Comparison of ENCODE assay signal across 1 cellular context in the genomic region with DNA sequence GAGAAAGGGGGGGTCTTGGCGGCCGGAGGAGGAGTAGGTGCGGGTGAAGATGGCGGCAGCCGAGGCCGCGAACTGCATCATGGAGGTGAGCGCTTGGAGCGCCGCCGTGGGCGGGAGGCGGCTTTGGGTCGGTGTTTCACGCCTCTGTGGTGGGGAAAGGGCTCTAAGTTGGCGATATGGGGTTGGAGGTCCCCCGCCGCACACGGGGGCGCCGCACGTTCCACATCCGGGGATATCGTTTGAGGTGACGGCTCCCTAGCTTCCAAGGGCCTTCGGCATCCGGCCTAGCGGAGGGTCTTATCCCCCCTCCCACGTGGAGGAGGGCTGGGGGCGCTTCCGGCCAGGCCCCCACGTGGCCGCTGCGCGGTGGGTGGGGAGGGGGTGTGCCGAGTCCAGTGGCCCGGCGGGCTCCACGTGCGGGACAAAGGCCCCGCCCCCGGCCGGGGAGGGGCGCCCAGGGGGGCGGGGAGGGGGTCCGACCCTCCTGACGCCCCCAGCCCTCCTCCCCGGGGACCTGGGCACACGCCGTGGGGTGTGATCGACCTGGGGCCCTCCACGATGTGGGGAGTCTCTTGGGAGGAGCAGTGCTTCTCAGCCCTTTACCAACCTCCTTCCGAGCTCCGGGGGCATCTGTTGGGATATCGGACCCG.
A peak's percentile ranks its signal among the peaks of the same experiment; 100 is the strongest.
TF ChIP-seq lines count a peak whose summit lies in the region.

A gene (plus strand): TSS at position 40 of the 650 bp plus-strand sequence. CDS start 10 bp downstream, at position 50.

TF ChIP-seq in GM12878, 131 proteins besides CTCF, POLR2A, EP300 and RAD21 (continued from another document):
- TF ChIP-seq, protein P1, sequence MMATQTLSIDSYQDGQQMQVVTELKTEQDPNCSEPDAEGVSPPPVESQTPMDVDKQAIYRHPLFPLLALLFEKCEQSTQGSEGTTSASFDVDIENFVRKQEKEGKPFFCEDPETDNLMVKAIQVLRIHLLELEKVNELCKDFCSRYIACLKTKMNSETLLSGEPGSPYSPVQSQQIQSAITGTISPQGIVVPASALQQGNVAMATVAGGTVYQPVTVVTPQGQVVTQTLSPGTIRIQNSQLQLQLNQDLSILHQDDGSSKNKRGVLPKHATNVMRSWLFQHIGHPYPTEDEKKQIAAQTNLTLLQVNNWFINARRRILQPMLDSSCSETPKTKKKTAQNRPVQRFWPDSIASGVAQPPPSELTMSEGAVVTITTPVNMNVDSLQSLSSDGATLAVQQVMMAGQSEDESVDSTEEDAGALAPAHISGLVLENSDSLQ (IDR thresholded peaks at IDR 0.05), result no peak
- peak; percentile 83 for TF ChIP-seq TAF1 (IDR thresholded peaks at IDR 0.05; ENCODE audit: borderline replicate concordance, low read depth, low read length)
- peak; percentile 96 for TF ChIP-seq LARP7 (IDR thresholded peaks at IDR 0.05)
- TF ChIP-seq CHD1 (IDR thresholded peaks at IDR 0.05; ENCODE audit: low read depth, low read length), result peak; percentile 91; the same call in 1 of the 2 replicates
- TF ChIP-seq IRF4 (IDR thresholded peaks at IDR 0.05; ENCODE audit: low read depth, low read length), result no peak
- TF ChIP-seq RCOR1 (conservative IDR thresholded peaks at IDR 0.05; ENCODE audit: low read depth, low read length), result peak; percentile 0; the same call in 1 of the 2 replicates
- TF ChIP-seq NBN (IDR thresholded peaks at IDR 0.05), result no peak; the same call in 1 of the 2 replicates
- no peak for TF ChIP-seq GABPA (IDR thresholded peaks at IDR 0.05; ENCODE audit: low read depth)
- TF ChIP-seq, protein P2, sequence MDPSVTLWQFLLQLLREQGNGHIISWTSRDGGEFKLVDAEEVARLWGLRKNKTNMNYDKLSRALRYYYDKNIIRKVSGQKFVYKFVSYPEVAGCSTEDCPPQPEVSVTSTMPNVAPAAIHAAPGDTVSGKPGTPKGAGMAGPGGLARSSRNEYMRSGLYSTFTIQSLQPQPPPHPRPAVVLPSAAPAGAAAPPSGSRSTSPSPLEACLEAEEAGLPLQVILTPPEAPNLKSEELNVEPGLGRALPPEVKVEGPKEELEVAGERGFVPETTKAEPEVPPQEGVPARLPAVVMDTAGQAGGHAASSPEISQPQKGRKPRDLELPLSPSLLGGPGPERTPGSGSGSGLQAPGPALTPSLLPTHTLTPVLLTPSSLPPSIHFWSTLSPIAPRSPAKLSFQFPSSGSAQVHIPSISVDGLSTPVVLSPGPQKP (IDR thresholded peaks at IDR 0.05; ENCODE audit: low read depth, low read length), result no peak
- no peak for TF ChIP-seq ZNF622 (IDR thresholded peaks at IDR 0.05)
- peak; percentile 26; the same call in 1 of the 2 replicates for TF ChIP-seq FOXK2 (IDR thresholded peaks at IDR 0.05)
- TF ChIP-seq SUZ12 (IDR thresholded peaks at IDR 0.05; ENCODE audit: unreplicated experiment), result no peak
- no peak for TF ChIP-seq ZNF24 (IDR thresholded peaks at IDR 0.05)
- TF ChIP-seq, protein P3, sequence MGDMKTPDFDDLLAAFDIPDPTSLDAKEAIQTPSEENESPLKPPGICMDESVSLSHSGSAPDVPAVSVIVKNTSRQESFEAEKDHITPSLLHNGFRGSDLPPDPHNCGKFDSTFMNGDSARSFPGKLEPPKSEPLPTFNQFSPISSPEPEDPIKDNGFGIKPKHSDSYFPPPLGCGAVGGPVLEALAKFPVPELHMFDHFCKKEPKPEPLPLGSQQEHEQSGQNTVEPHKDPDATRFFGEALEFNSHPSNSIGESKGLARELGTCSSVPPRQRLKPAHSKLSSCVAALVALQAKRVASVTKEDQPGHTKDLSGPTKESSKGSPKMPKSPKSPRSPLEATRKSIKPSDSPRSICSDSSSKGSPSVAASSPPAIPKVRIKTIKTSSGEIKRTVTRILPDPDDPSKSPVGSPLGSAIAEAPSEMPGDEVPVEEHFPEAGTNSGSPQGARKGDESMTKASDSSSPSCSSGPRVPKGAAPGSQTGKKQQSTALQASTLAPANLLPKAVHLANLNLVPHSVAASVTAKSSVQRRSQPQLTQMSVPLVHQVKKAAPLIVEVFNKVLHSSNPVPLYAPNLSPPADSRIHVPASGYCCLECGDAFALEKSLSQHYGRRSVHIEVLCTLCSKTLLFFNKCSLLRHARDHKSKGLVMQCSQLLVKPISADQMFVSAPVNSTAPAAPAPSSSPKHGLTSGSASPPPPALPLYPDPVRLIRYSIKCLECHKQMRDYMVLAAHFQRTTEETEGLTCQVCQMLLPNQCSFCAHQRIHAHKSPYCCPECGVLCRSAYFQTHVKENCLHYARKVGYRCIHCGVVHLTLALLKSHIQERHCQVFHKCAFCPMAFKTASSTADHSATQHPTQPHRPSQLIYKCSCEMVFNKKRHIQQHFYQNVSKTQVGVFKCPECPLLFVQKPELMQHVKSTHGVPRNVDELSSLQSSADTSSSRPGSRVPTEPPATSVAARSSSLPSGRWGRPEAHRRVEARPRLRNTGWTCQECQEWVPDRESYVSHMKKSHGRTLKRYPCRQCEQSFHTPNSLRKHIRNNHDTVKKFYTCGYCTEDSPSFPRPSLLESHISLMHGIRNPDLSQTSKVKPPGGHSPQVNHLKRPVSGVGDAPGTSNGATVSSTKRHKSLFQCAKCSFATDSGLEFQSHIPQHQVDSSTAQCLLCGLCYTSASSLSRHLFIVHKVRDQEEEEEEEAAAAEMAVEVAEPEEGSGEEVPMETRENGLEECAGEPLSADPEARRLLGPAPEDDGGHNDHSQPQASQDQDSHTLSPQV (IDR thresholded peaks at IDR 0.05), result no peak
- TF ChIP-seq SP1 (IDR thresholded peaks at IDR 0.05; ENCODE audit: low read depth, low read length), result no peak
- TF ChIP-seq RELA (IDR thresholded peaks at IDR 0.05; ENCODE audit: borderline replicate concordance, partially characterized antibody), result no peak
- no peak for TF ChIP-seq NFXL1 (IDR thresholded peaks at IDR 0.05; ENCODE audit: borderline replicate concordance)
- peak; percentile 79 to 90; a peak in 3 of 4 replicates for TF ChIP-seq BHLHE40 (IDR thresholded peaks at IDR 0.05; ENCODE audit: borderline replicate concordance in 1 of 2, low read depth in 2 of 2, low read length in 1 of 2)
- no peak for TF ChIP-seq JUNB (IDR thresholded peaks at IDR 0.05)
- no peak for TF ChIP-seq SMAD1 (IDR thresholded peaks at IDR 0.05; ENCODE audit: low read depth, partially characterized antibody)
- TF ChIP-seq POLR2AphosphoS5 (IDR thresholded peaks at IDR 0.05; ENCODE audit: low read length), result peak; percentile 96
- TF ChIP-seq NRF1 (conservative IDR thresholded peaks at IDR 0.05; ENCODE audit: low read depth, low read length), result no peak
- peak; percentile 75; the same call in 1 of the 2 replicates for TF ChIP-seq BACH1 (IDR thresholded peaks at IDR 0.05; ENCODE audit: borderline replicate concordance)
- TF ChIP-seq EZH2 (IDR thresholded peaks at IDR 0.05; ENCODE audit: borderline replicate concordance, control insufficient read depth, low read depth, low read length), result no peak
- TF ChIP-seq ZNF384 (IDR thresholded peaks at IDR 0.05; ENCODE audit: borderline replicate concordance, low read depth, low read length), result no peak
- TF ChIP-seq, protein P4, sequence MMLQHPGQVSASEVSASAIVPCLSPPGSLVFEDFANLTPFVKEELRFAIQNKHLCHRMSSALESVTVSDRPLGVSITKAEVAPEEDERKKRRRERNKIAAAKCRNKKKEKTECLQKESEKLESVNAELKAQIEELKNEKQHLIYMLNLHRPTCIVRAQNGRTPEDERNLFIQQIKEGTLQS (IDR thresholded peaks at IDR 0.05; ENCODE audit: borderline replicate concordance, extremely low read depth, low read depth, low read length), result no peak; the same call in 1 of the 2 replicates
- 0 out of 2 replicates have a peak, but pooled peaks have one; percentile 59 for TF ChIP-seq POLR2AphosphoS2 (IDR thresholded peaks at IDR 0.05; ENCODE audit: low read depth, low read length)
- TF ChIP-seq SPI1 (IDR thresholded peaks at IDR 0.05; ENCODE audit: borderline replicate concordance, insufficient read depth, low read depth, low read length), result no peak
- TF ChIP-seq, protein P5, sequence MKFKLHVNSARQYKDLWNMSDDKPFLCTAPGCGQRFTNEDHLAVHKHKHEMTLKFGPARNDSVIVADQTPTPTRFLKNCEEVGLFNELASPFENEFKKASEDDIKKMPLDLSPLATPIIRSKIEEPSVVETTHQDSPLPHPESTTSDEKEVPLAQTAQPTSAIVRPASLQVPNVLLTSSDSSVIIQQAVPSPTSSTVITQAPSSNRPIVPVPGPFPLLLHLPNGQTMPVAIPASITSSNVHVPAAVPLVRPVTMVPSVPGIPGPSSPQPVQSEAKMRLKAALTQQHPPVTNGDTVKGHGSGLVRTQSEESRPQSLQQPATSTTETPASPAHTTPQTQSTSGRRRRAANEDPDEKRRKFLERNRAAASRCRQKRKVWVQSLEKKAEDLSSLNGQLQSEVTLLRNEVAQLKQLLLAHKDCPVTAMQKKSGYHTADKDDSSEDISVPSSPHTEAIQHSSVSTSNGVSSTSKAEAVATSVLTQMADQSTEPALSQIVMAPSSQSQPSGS (IDR thresholded peaks at IDR 0.05; ENCODE audit: low read length), result no peak
- TF ChIP-seq, protein P6, sequence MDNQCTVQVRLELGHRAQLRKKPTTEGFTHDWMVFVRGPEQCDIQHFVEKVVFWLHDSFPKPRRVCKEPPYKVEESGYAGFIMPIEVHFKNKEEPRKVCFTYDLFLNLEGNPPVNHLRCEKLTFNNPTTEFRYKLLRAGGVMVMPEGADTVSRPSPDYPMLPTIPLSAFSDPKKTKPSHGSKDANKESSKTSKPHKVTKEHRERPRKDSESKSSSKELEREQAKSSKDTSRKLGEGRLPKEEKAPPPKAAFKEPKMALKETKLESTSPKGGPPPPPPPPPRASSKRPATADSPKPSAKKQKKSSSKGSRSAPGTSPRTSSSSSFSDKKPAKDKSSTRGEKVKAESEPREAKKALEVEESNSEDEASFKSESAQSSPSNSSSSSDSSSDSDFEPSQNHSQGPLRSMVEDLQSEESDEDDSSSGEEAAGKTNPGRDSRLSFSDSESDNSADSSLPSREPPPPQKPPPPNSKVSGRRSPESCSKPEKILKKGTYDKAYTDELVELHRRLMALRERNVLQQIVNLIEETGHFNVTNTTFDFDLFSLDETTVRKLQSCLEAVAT (IDR thresholded peaks at IDR 0.05), result peak; percentile 87
- TF ChIP-seq BRCA1 (IDR thresholded peaks at IDR 0.05; ENCODE audit: low read depth, low read length), result no peak
- TF ChIP-seq, protein P7, sequence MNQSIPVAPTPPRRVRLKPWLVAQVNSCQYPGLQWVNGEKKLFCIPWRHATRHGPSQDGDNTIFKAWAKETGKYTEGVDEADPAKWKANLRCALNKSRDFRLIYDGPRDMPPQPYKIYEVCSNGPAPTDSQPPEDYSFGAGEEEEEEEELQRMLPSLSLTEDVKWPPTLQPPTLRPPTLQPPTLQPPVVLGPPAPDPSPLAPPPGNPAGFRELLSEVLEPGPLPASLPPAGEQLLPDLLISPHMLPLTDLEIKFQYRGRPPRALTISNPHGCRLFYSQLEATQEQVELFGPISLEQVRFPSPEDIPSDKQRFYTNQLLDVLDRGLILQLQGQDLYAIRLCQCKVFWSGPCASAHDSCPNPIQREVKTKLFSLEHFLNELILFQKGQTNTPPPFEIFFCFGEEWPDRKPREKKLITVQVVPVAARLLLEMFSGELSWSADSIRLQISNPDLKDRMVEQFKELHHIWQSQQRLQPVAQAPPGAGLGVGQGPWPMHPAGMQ (IDR thresholded peaks at IDR 0.05; ENCODE audit: borderline replicate concordance), result no peak
- 0 out of 2 replicates have a peak, but pooled peaks have one; percentile 28 for TF ChIP-seq MTA2 (IDR thresholded peaks at IDR 0.05; ENCODE audit: low read depth)
- TF ChIP-seq PML (IDR thresholded peaks at IDR 0.05; ENCODE audit: low read length), result no peak; the same call in 1 of the 2 replicates
- TF ChIP-seq HCFC1 (IDR thresholded peaks at IDR 0.05; ENCODE audit: low read length), result no peak
- TF ChIP-seq, protein P8, sequence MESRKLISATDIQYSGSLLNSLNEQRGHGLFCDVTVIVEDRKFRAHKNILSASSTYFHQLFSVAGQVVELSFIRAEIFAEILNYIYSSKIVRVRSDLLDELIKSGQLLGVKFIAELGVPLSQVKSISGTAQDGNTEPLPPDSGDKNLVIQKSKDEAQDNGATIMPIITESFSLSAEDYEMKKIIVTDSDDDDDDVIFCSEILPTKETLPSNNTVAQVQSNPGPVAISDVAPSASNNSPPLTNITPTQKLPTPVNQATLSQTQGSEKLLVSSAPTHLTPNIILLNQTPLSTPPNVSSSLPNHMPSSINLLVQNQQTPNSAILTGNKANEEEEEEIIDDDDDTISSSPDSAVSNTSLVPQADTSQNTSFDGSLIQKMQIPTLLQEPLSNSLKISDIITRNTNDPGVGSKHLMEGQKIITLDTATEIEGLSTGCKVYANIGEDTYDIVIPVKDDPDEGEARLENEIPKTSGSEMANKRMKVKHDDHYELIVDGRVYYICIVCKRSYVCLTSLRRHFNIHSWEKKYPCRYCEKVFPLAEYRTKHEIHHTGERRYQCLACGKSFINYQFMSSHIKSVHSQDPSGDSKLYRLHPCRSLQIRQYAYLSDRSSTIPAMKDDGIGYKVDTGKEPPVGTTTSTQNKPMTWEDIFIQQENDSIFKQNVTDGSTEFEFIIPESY (IDR thresholded peaks at IDR 0.05), result no peak
- 0 out of 4 replicates have a peak, but pooled peaks of 1 of the 2 experiments have one; percentile 3 for TF ChIP-seq SRF (IDR thresholded peaks at IDR 0.05; ENCODE audit: low read depth in 2 of 2, low read length in 2 of 2)
- no peak for TF ChIP-seq NFYA (IDR thresholded peaks at IDR 0.05; ENCODE audit: borderline replicate concordance, low read depth, low read length)
- no peak for TF ChIP-seq CBX3 (IDR thresholded peaks at IDR 0.05; ENCODE audit: borderline replicate concordance, low read depth)
- no peak for TF ChIP-seq STAT3 (IDR thresholded peaks at IDR 0.05; ENCODE audit: low read depth, low read length)
- TF ChIP-seq IKZF2 (IDR thresholded peaks at IDR 0.05), result peak in 1 of 2 experiments; percentile 57; a peak in 2 of 4 replicates
- no peak for TF ChIP-seq SUPT20H (IDR thresholded peaks at IDR 0.05; ENCODE audit: borderline replicate concordance, control insufficient read depth, low read depth, low read length)
- TF ChIP-seq, protein P9, sequence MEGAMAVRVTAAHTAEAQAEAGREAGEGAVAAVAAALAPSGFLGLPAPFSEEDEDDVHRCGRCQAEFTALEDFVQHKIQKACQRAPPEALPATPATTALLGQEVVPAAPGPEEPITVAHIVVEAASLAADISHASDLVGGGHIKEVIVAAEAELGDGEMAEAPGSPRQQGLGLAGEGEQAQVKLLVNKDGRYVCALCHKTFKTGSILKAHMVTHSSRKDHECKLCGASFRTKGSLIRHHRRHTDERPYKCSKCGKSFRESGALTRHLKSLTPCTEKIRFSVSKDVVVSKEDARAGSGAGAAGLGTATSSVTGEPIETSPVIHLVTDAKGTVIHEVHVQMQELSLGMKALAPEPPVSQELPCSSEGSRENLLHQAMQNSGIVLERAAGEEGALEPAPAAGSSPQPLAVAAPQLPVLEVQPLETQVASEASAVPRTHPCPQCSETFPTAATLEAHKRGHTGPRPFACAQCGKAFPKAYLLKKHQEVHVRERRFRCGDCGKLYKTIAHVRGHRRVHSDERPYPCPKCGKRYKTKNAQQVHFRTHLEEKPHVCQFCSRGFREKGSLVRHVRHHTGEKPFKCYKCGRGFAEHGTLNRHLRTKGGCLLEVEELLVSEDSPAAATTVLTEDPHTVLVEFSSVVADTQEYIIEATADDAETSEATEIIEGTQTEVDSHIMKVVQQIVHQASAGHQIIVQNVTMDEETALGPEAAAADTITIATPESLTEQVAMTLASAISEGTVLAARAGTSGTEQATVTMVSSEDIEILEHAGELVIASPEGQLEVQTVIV (IDR thresholded peaks at IDR 0.05; ENCODE audit: borderline replicate concordance, partially characterized antibody), result no peak
- TF ChIP-seq MXI1 (IDR thresholded peaks at IDR 0.05; ENCODE audit: low read depth, low read length), result peak; percentile 92
- no peak for TF ChIP-seq PAX5 (IDR thresholded peaks at IDR 0.05; ENCODE audit: borderline replicate concordance, low read depth, low read length)
- no peak for TF ChIP-seq SREBF2 (IDR thresholded peaks at IDR 0.05; ENCODE audit: low read length)
